1 cellular context compared by ENCODE assay signal in genomic region chr3:109944836-109945235, GRCh38.
TF ChIP-seq lines count a peak whose summit lies in the region.

No MANE protein-coding gene starts in this region.

TF ChIP-seq in GM23338, 12 proteins besides CTCF, POLR2A, EP300 and RAD21 (continued from another document):
- no peak for TF ChIP-seq REST (IDR thresholded peaks at IDR 0.05; ENCODE audit: unreplicated experiment)
- no peak for TF ChIP-seq EZH2phosphoT487 (IDR thresholded peaks at IDR 0.05; ENCODE audit: unreplicated experiment)
- TF ChIP-seq STAT1 (IDR thresholded peaks at IDR 0.05; ENCODE audit: unreplicated experiment): no peak
